Comparison of ENCODE assay signal across 11 cellular contexts in genomic region chr11:120184946-120185677, GRCh38. TPM values are rescaled to one million over a fixed set of nuclear protein-coding genes. Genes with fewer than 3 reads are reported as not detected.
DNase-seq lines count a peak whose midpoint lies in the region; ATAC-seq, FAIRE-seq and TF ChIP-seq lines count a peak whose summit lies in the region.
"Had no signal": no experiment of that assay in that cellular context is flagged by ENCODE, and none has a peak within 500 bp of the region (broad histone marks: within the 10 kb centered on the region; RNA-seq: fewer than 3 reads in every experiment).

No MANE protein-coding gene starts in this region.

- 89% methylated on average over 4 of the region's 7 CpGs for WGBS in A549 (ENCODE audit: missing lambda C conversion rate)
- WGBS in adrenal gland, 4 donors = 21 to 29% (median 23%) methylated on average over 7 of the region's 7 CpGs
- WGBS in pancreas, 2 donors = 7 to 13% methylated on average over 7 of the region's 7 CpGs
- 59% methylated on average over 7 of the region's 7 CpGs for WGBS in smooth muscle cell (ENCODE audit: low lambda C conversion rate)

- no peak overlapping the region for H3K9ac ChIP-seq in smooth muscle cell (ENCODE audit: low read depth)

- no peaks in the 10 kb centered on the region for H3K9me3 Mint-ChIP-seq in activated naive CD4-positive, alpha-beta T cell treated with anti-CD3 and anti-CD28 coated beads for 36 hours

- H3K4me2 ChIP-seq in A549 (peak overlapping the region; percentile 33; the same call in 2 of the 3 replicates), smooth muscle cell (no peak overlapping the region)

- TF ChIP-seq POLR2A in A549 (IDR thresholded peaks at IDR 0.05; ENCODE audit: low read length) (no peak), adrenal gland (IDR thresholded peaks at IDR 0.05) (peak in 1 of 2 donors; percentile 70)

- no peaks in the 10 kb centered on the region for H3K36me3 Mint-ChIP-seq in activated naive CD4-positive, alpha-beta T cell treated with anti-CD3 and anti-CD28 coated beads for 36 hours (ENCODE audit: low read depth)

- H3K36me3 ChIP-seq in adrenal gland (replicated peaks in 1 of 2) (no peaks in the 10 kb centered on the region), left ventricle myocardium inferior (no peaks in the 10 kb centered on the region), pancreas (no peaks in the 10 kb centered on the region), smooth muscle cell (ENCODE audit: low read depth) (no peaks in the 10 kb centered on the region)

- H4K20me1 ChIP-seq in smooth muscle cell (ENCODE audit: low read depth) = no peaks in the 10 kb centered on the region

- H2AFZ ChIP-seq in smooth muscle cell (ENCODE audit: low read depth) = no peak overlapping the region

- intact Hi-C loops in adrenal gland (cut with DNase I) = no loop called here
- intact Hi-C loops in left ventricle myocardium inferior (cut with micrococcal nuclease) = no loop called here
- intact Hi-C loops in pancreas (cut with DNase I) = no loop called here
- intact Hi-C loops in activated naive CD4-positive, alpha-beta T cell treated with anti-CD3 and anti-CD28 coated beads for 36 hours (cut with micrococcal nuclease) = no loop called here

- TF ChIP-seq EP300 in A549 (IDR thresholded peaks at IDR 0.05) = no peak

- no peak overlapping the region for H3K27ac Mint-ChIP-seq in activated naive CD4-positive, alpha-beta T cell treated with anti-CD3 and anti-CD28 coated beads for 36 hours

- peaks cover 8% of the 10 kb centered on the region for H3K4me1 Mint-ChIP-seq in activated naive CD4-positive, alpha-beta T cell treated with anti-CD3 and anti-CD28 coated beads for 36 hours (ENCODE audit: low read depth)

- peaks cover 3% of the 10 kb centered on the region for H3K27me3 Mint-ChIP-seq in activated naive CD4-positive, alpha-beta T cell treated with anti-CD3 and anti-CD28 coated beads for 36 hours (ENCODE audit: low read depth)

- no peaks in the 10 kb centered on the region for H3K9me3 ChIP-seq in A549
- no peaks in the 10 kb centered on the region for H3K9me3 ChIP-seq in adrenal gland (replicated peaks in 1 of 3)
- H3K9me3 ChIP-seq in left ventricle myocardium inferior (replicated peaks) = no peaks in the 10 kb centered on the region
- no peaks in the 10 kb centered on the region for H3K9me3 ChIP-seq in pancreas
- H3K9me3 ChIP-seq in smooth muscle cell (replicated peaks; ENCODE audit: low read depth) = no peaks in the 10 kb centered on the region

- H3K4me3 Mint-ChIP-seq in activated naive CD4-positive, alpha-beta T cell treated with anti-CD3 and anti-CD28 coated beads for 36 hours = no peak overlapping the region

- H3K79me2 ChIP-seq in smooth muscle cell (ENCODE audit: low read depth) = no peaks in the 10 kb centered on the region

- DNase-seq in A549 (ENCODE audit: low read depth in 1 of 2, low spot score in 1 of 2) (no peak), adrenal gland (peak; percentile 82 to 94 (median 91)), left ventricle myocardium inferior (peak; percentile 82), pancreas (peak; percentile 70 to 92 (median 82)), cerebellum (ENCODE audit: low spot score) (no peak), smooth muscle cell (lab: John Stamatoyannopoulos, UW; ENCODE audit: unreplicated experiment) (no peak)
- DNase-seq in activated CD4-positive, alpha-beta T cell treated with anti-CD3 and anti-CD28 coated beads for 4 hours = no peak
- DNase-seq in activated naive CD4-positive, alpha-beta T cell treated with anti-CD3 and anti-CD28 coated beads for 36 hours = no peak
- DNase-seq: AML-193, dermis blood vessel endothelial cell, NCI-H526 had no signal

- no peak for FAIRE-seq in A549 (lab: Jason Lieb, UNC)
- no peak for FAIRE-seq in pancreas (lab: Jason Lieb, UNC)

- POLR2A ChIA-PET in A549 (lab: Yijun Ruan, JAX) = no interaction called here

- peaks cover 5% of the 10 kb centered on the region for H3F3A ChIP-seq in smooth muscle cell (ENCODE audit: low read depth)

- TF ChIP-seq CTCF in A549 (IDR thresholded peaks at IDR 0.05) (no peak), adrenal gland (IDR thresholded peaks at IDR 0.05) (no peak), left ventricle myocardium inferior (IDR thresholded peaks at IDR 0.05; ENCODE audit: borderline replicate concordance) (no peak), pancreas (IDR thresholded peaks at IDR 0.05) (no peak), smooth muscle cell (IDR thresholded peaks at IDR 0.05; ENCODE audit: borderline replicate concordance, insufficient read depth, poor library complexity, severe bottlenecking) (no peak)

- no peak for TF ChIP-seq RAD21 in A549 (conservative IDR thresholded peaks at IDR 0.05 in 1 of 2, IDR thresholded peaks at IDR 0.05 in 1 of 2)

- H3K27ac ChIP-seq in A549 (no peak overlapping the region), adrenal gland (peak overlapping the region in 4 of 5 donors; percentile 56 to 80 (median 64)), left ventricle myocardium inferior (replicated peaks) (peak overlapping the region; percentile 91), pancreas (peak overlapping the region; percentile 79 to 92 (median 87)), smooth muscle cell (ENCODE audit: low read depth) (no peak overlapping the region)

- CTCF ChIA-PET in A549 (lab: Yijun Ruan, JAX) = interaction anchor here (0.6 to 1.9 kb wide), 5 partner anchors 14 to 510 kb away, joined by 3 to 5 read pairs (median 3); no protein-coding TSS in a partner anchor
- CTCF ChIA-PET in activated naive CD4-positive, alpha-beta T cell treated with anti-CD3 and anti-CD28 coated beads for 36 hours (lab: Charles Lee) = no interaction called here

- ATAC-seq in A549 (no peak; a peak in 1 of 6 replicates), pancreas (peak; percentile 81 to 83 (median 81))

- H3K4me1 ChIP-seq in A549 = no peaks in the 10 kb centered on the region
- peaks cover 18 to 36% of the 10 kb centered on the region in 2 donors for H3K4me1 ChIP-seq in adrenal gland (replicated peaks in 1 of 2)
- H3K4me1 ChIP-seq in left ventricle myocardium inferior = peaks cover 66% of the 10 kb centered on the region
- peaks cover 38 to 54% (median 53%) of the 10 kb centered on the region in 3 donors for H3K4me1 ChIP-seq in pancreas
- peaks cover 38% of the 10 kb centered on the region for H3K4me1 ChIP-seq in smooth muscle cell (ENCODE audit: low read depth)

- no peak overlapping the region for H3K4me3 ChIP-seq in A549
- peak overlapping the region in 1 of 4 donors; percentile 7 for H3K4me3 ChIP-seq in adrenal gland
- H3K4me3 ChIP-seq in left ventricle myocardium inferior = peak overlapping the region; percentile 45
- H3K4me3 ChIP-seq in pancreas = peak overlapping the region in 2 of 4 donors; percentile 19 to 28
- H3K4me3 ChIP-seq in smooth muscle cell = no peak overlapping the region

- no peaks in the 10 kb centered on the region for H3K27me3 ChIP-seq in adrenal gland
- peaks cover 9% of the 10 kb centered on the region for H3K27me3 ChIP-seq in left ventricle myocardium inferior (ENCODE audit: low read depth)
- H3K27me3 ChIP-seq in pancreas = no peaks in the 10 kb centered on the region
- H3K27me3 ChIP-seq in smooth muscle cell (ENCODE audit: low read depth) = no peaks in the 10 kb centered on the region

RNA-seq across cellular contexts. Expression of gene OAF, which starts 25.7 kb away (rescaled TPM):
- 3.0 and 4.1 TPM in 2 replicates for polyA plus RNA-seq in A549 (2011; rRNA removed)
- 6.6 and 8.6 TPM in 2 replicates for polyA plus RNA-seq in A549 (2012; cell fraction: cytosol; rRNA removed)
- polyA plus RNA-seq in A549 (2012; cell fraction: nucleus; rRNA removed) = 8.6 and 14.9 TPM in 2 replicates
- polyA plus RNA-seq in A549 (2017; fragmentation: RNase III; extraction: RNeasy Plus Mini Kit Qiagen cat#74134 plus additional on column Dnase treatment) = 3.4 to 4.2 TPM (median 3.8 TPM) in 3 replicates
- polyA minus RNA-seq in A549 (2011; rRNA and poly(A)+ RNA removed) = 2.7 and 2.9 TPM in 2 replicates
- 100 to 1,000 TPM in 7 of 8 donors, 10 to 100 TPM in 1; 98.6 to 253 (median 182) TPM for total RNA-seq in adrenal gland
- 100 to 1,000 TPM in 1 of 3 donors, 10 to 100 TPM in 2; 67.7 to 105 (median 69.9) TPM for polyA plus RNA-seq in adrenal gland
- total RNA-seq in left ventricle myocardium inferior = 23.7 TPM
- 10 to 100 TPM; 37.1 to 88.3 (median 49.0) TPM for total RNA-seq in pancreas
- polyA plus RNA-seq in pancreas = 10 to 100 TPM; 21.6 to 35.0 TPM
- total RNA-seq in cerebellum = 3.0 TPM
- 1 to 10 TPM; 1.5 to 1.6 TPM for total RNA-seq in activated naive CD4-positive, alpha-beta T cell treated with anti-CD3 and anti-CD28 coated beads for 36 hours
- 41.6 and 42.9 TPM in 2 replicates for total RNA-seq in smooth muscle cell
- polyA plus RNA-seq in smooth muscle cell = 69.8 and 112 TPM in 2 replicates

RNA-seq across cellular contexts. Expression of gene TRIM29, which starts 47.2 kb away (rescaled TPM):
- polyA plus RNA-seq in A549 (2011; rRNA removed) (2.7 and 3.8 TPM in 2 replicates), A549 (2017; fragmentation: RNase III; extraction: RNeasy Plus Mini Kit Qiagen cat#74134 plus additional on column Dnase treatment) (2.5 to 3.6 TPM (median 3.1 TPM) in 3 replicates), adrenal gland (1 to 10 TPM in 2 of 3 donors, under 1 TPM in 1; 0.70 to 2.6 (median 1.2) TPM), pancreas (1 to 10 TPM in 1 of 2 donors, under 1 TPM in 1; 0.42 to 1.7 TPM), smooth muscle cell (20.6 and 76.5 TPM in 2 replicates)
- 2.3 and 2.6 TPM in 2 replicates for polyA plus RNA-seq in A549 (2012; cell fraction: cytosol; rRNA removed)
- 3.2 and 4.5 TPM in 2 replicates for polyA plus RNA-seq in A549 (2012; cell fraction: nucleus; rRNA removed)
- 2.3 and 3.9 TPM in 2 replicates for polyA minus RNA-seq in A549 (2011; rRNA and poly(A)+ RNA removed)
- total RNA-seq in adrenal gland (1 to 10 TPM in 3 of 8 donors, under 1 TPM in 2, not detected in 3; 0.24 to 4.3 (median 1.1) TPM), left ventricle myocardium inferior (not detected), pancreas (1 to 10 TPM in 1 of 6 donors, under 1 TPM in 5; 0.38 to 1.4 (median 0.61) TPM), cerebellum (0.64 TPM), smooth muscle cell (37.1 and 40.5 TPM in 2 replicates)
- total RNA-seq in activated naive CD4-positive, alpha-beta T cell treated with anti-CD3 and anti-CD28 coated beads for 36 hours = not detected
- total RNA-seq: dermis blood vessel endothelial cell had no signal

RNA-seq across cellular contexts. Expression of gene POU2F3, which starts 54.8 kb away (rescaled TPM):
- polyA plus RNA-seq in A549 (2011; rRNA removed) (not detected in 2 replicates), A549 (2017; fragmentation: RNase III; extraction: RNeasy Plus Mini Kit Qiagen cat#74134 plus additional on column Dnase treatment) (not detected in 3 replicates), adrenal gland (under 1 TPM; 0.07 to 0.40 (median 0.16) TPM), pancreas (under 1 TPM; 0.27 to 0.54 TPM), smooth muscle cell (0.34 TPM in 1 of 2 replicates, not detected in the other)
- not detected in 2 replicates for polyA plus RNA-seq in A549 (2012; cell fraction: cytosol; rRNA removed)
- polyA plus RNA-seq in A549 (2012; cell fraction: nucleus; rRNA removed) = not detected in 2 replicates
- polyA minus RNA-seq in A549 (2011; rRNA and poly(A)+ RNA removed) = not detected in 2 replicates
- total RNA-seq in adrenal gland (1 to 10 TPM in 1 of 8 donors, under 1 TPM in 4, not detected in 3; 0.15 to 1.4 (median 0.41) TPM), left ventricle myocardium inferior (not detected), pancreas (1 to 10 TPM in 1 of 6 donors, under 1 TPM in 5; 0.12 to 2.6 (median 0.23) TPM), cerebellum (0.27 TPM), smooth muscle cell (2.8 TPM in 1 of 2 replicates, not detected in the other)
- total RNA-seq in activated naive CD4-positive, alpha-beta T cell treated with anti-CD3 and anti-CD28 coated beads for 36 hours = not detected

Comparison
In these comparisons a context has a peak if more than half of its experiments do, and no peak if none do; other contexts are left out.
1. ATAC-seq: peak in pancreas (4 of 4); none in A549 (0 of 2).
2. DNase-seq: peak in adrenal gland (7 of 7), left ventricle myocardium inferior (single experiment) and pancreas (6 of 6); none in A549 (0 of 2), cerebellum (single experiment), activated CD4-positive, alpha-beta T cell treated with anti-CD3 and anti-CD28 coated beads for 4 hours (0 of 2), activated naive CD4-positive, alpha-beta T cell treated with anti-CD3 and anti-CD28 coated beads for 36 hours (single experiment) and smooth muscle cell (single experiment).
3. H3K27ac ChIP-seq: peak in adrenal gland (4 of 5), left ventricle myocardium inferior (single experiment) and pancreas (4 of 4); none in A549 (0 of 2) and smooth muscle cell (single experiment).